8 cellular contexts compared by ENCODE assay signal in the genomic region with DNA sequence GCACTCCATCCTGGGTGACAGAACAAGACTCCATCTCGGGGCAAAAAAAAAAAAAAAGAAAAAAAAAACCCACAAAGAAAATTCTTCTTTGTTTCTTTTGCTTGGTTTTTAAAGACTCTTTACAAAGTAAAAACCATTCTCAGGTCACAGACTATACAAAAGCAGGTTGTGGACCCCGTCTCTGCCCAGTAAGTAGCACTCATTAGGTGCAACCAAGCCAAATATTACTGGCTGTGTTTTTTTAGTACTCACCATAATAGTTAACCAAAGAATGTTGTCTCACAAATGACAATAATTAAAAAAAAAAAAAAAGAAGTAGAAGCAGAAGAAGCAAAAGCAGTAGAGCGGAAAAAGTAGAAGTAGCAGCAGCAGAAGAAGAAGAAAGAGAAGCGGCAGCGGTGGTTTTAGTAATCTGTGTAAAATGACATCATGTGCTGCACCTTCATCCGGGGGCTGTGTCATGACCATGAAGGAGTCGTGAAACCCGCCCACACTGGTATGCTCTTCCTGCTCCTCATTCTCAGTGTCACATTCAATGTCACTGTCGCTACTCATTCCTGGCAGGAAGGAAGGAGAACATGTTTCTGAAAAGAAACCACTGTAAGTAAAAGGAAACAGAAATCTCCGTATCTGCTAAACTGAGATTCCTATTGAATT.
DNase-seq lines count a peak whose midpoint lies in the region; ATAC-seq lines count a peak whose summit lies in the region.

No MANE protein-coding gene starts in this region.

- H3K4me3 ChIP-seq in mononuclear cell (ENCODE audit: low read length): peak overlapping the region; percentile 14

- H3K36me3 Mint-ChIP-seq in central memory CD8-positive, alpha-beta T cell (ENCODE audit: insufficient read depth): peaks cover 11% of the 10 kb centered on the region

- peak; percentile 95 for ATAC-seq in HG03354 (IDR thresholded peaks at IDR 0.05; ENCODE audit: poor library complexity, severe bottlenecking, unreplicated experiment)
- ATAC-seq in central memory CD8-positive, alpha-beta T cell (replicated peaks; ENCODE audit: extremely low read depth, poor library complexity, severe bottlenecking): peak; percentile 99

- H3K27ac Mint-ChIP-seq in central memory CD8-positive, alpha-beta T cell (ENCODE audit: low read depth): peak overlapping the region; percentile 96

- peaks cover 12% of the 10 kb centered on the region for H3K4me1 Mint-ChIP-seq in central memory CD8-positive, alpha-beta T cell

- H3K4me1 ChIP-seq in mononuclear cell (ENCODE audit: insufficient read depth, low read length): peaks cover 58% of the 10 kb centered on the region

- H3K9me3 Mint-ChIP-seq in central memory CD8-positive, alpha-beta T cell: no peaks in the 10 kb centered on the region

- DNase-seq in activated gamma-delta T cell treated with Interleukin-2 at 50 U/mL for 16 hours (peak; percentile 62), activated gamma-delta T cell (lab: John Stamatoyannopoulos, UW) (no peak), globus pallidus (ENCODE audit: low spot score) (no peak)
- DNase-seq in activated CD4-positive, CD25-positive, alpha-beta regulatory T cell (lab: John Stamatoyannopoulos, UW): peak; percentile 8 to 45 (median 32)
- DNase-seq in central memory CD8-positive, alpha-beta T cell (ENCODE audit: low spot score in 2 of 2): peak in 1 of 2 donors; percentile 51
- peak; percentile 47 to 78 for DNase-seq in stimulated activated CD8-positive, alpha-beta memory T cell treated with anti-CD3 and anti-CD28 coated beads, Interleukin-7, amount 100 ng/mL, for 48 hours (ENCODE audit: extremely low read depth in 1 of 2, low read depth in 1 of 2)

- no peaks in the 10 kb centered on the region for H3K9me3 ChIP-seq in mononuclear cell (ENCODE audit: low read depth, low read length)

- H3K27me3 ChIP-seq in mononuclear cell (ENCODE audit: insufficient read depth, low read length): no peaks in the 10 kb centered on the region

- no peaks in the 10 kb centered on the region for H3K27me3 Mint-ChIP-seq in central memory CD8-positive, alpha-beta T cell

- peak overlapping the region; percentile 77 for H3K4me3 Mint-ChIP-seq in central memory CD8-positive, alpha-beta T cell

Comparison
In these comparisons a context has a peak if more than half of its experiments do, and no peak if none do; other contexts are left out.
1. DNase-seq: peak in activated gamma-delta T cell treated with Interleukin-2 at 50 U/mL for 16 hours (single experiment), activated CD4-positive, CD25-positive, alpha-beta regulatory T cell (4 of 4) and stimulated activated CD8-positive, alpha-beta memory T cell treated with anti-CD3 and anti-CD28 coated beads, Interleukin-7, amount 100 ng/mL, for 48 hours (2 of 2); none in activated gamma-delta T cell (single experiment) and globus pallidus (single experiment).